25 cellular contexts compared by ENCODE assay signal in the genomic region with DNA sequence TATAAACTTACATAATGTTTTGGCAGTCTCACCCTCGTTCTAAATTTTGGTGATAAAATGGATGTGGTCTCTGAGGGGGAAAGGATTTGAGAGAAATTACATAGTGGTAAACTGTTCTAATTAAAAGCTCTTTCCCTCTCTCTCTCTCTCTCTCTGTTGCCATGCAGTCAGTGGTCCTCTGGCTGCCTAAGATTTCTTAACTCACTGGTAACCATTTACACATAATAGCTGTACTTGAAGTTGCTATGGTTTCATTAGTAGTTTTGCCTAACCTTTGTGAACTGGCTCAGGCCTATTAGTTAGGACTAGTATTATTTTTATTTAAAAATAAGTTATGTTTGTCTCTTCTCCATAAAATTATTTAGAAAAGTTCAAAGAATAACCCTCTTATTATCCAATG. TPM values are rescaled to one million over a fixed set of nuclear protein-coding genes. Genes with fewer than 3 reads are reported as not detected.
DNase-seq lines count a peak whose midpoint lies in the region; ATAC-seq and TF ChIP-seq lines count a peak whose summit lies in the region.
"Had no signal": no experiment of that assay in that cellular context is flagged by ENCODE, and none has a peak within 500 bp of the region (broad histone marks: within the 10 kb centered on the region; RNA-seq: fewer than 3 reads in every experiment).

No MANE protein-coding gene starts in this region.

- no peaks in the 10 kb centered on the region for H3K27me3 ChIP-seq in mesenchymal stem cell (ENCODE audit: control insufficient read depth in 1 of 2, insufficient read depth in 1 of 2, low read length in 2 of 2)
- H3K27me3 ChIP-seq: BE2C had no signal

- no peak overlapping the region for H2BK120ac ChIP-seq in mesenchymal stem cell (ENCODE audit: low read depth, low read length)

- H2BK12ac ChIP-seq in mesenchymal stem cell (ENCODE audit: low read length in 2 of 2) = no peak overlapping the region

- no peak overlapping the region for H3K4me2 ChIP-seq in mesenchymal stem cell (ENCODE audit: low read length, poor library complexity, severe bottlenecking)
- H3K4me2 ChIP-seq: PC-9 had no signal

- no peak overlapping the region for H3K4me3 Mint-ChIP-seq in natural killer cell
- no peak overlapping the region for H3K4me3 Mint-ChIP-seq in natural killer cell treated with Interleukin-12 subunit alpha and Interleukin-12 subunit beta and Interleukin-15 and Interleukin-18, amount 100 ng/mL, for 72 hours

- H3K27ac Mint-ChIP-seq in natural killer cell = peak overlapping the region; percentile 31 to 45
- H3K27ac Mint-ChIP-seq in natural killer cell treated with Interleukin-12 subunit alpha and Interleukin-12 subunit beta and Interleukin-15 and Interleukin-18, amount 100 ng/mL, for 72 hours = no peak overlapping the region

- no peaks in the 10 kb centered on the region for H3K9me3 ChIP-seq in mesenchymal stem cell (ENCODE audit: control insufficient read depth, low read length)
- H3K9me3 ChIP-seq: BE2C had no signal

- no peak for TF ChIP-seq CTCF in natural killer cell (IDR thresholded peaks at IDR 0.05)

- no peak overlapping the region for H4K91ac ChIP-seq in mesenchymal stem cell (ENCODE audit: low read length)

- no peak overlapping the region for H3K27ac ChIP-seq in mesenchymal stem cell (ENCODE audit: low read length, poor library complexity, severe bottlenecking)
- H3K27ac ChIP-seq: PC-9, SK-N-MC had no signal

- no peak overlapping the region for H2BK15ac ChIP-seq in mesenchymal stem cell (ENCODE audit: low read depth, poor library complexity, severe bottlenecking)

- no peak overlapping the region for H2BK5ac ChIP-seq in mesenchymal stem cell (ENCODE audit: low read depth, low read length, poor library complexity, severe bottlenecking)

- H3K14ac ChIP-seq in mesenchymal stem cell (ENCODE audit: low read length in 2 of 2) = no peak overlapping the region

- H3K4me3 ChIP-seq in mesenchymal stem cell (ENCODE audit: insufficient read depth in 1 of 2, low read depth in 1 of 2, low read length in 2 of 2) = no peak overlapping the region
- H3K4me3 ChIP-seq: PC-9, SK-N-MC had no signal

- H3K4me1 ChIP-seq in mesenchymal stem cell (ENCODE audit: control insufficient read depth, insufficient read depth, low read depth, low read length) = peaks cover 2% of the 10 kb centered on the region

- ATAC-seq in natural killer cell (no peak), HG03045 (IDR thresholded peaks at IDR 0.05; ENCODE audit: unreplicated experiment) (no peak), Right ventricle myocardium superior (ENCODE audit: poor library complexity) (no peak)
- ATAC-seq in natural killer cell treated with Interleukin-12 subunit alpha and Interleukin-12 subunit beta and Interleukin-15 and Interleukin-18, amount 100 ng/mL, for 72 hours = no peak

- H3K23ac ChIP-seq in mesenchymal stem cell (ENCODE audit: low read length in 2 of 2) = no peak overlapping the region

- H3K18ac ChIP-seq in mesenchymal stem cell (ENCODE audit: low read depth in 1 of 2, low read length in 2 of 2) = no peak overlapping the region

- H3K27me3 Mint-ChIP-seq in natural killer cell (ENCODE audit: low read depth in 2 of 2) = no peaks in the 10 kb centered on the region
- no peaks in the 10 kb centered on the region for H3K27me3 Mint-ChIP-seq in natural killer cell treated with Interleukin-12 subunit alpha and Interleukin-12 subunit beta and Interleukin-15 and Interleukin-18, amount 100 ng/mL, for 72 hours

- DNase-seq in natural killer cell = no peak
- DNase-seq in natural killer cell treated with Interleukin-12 subunit alpha and Interleukin-12 subunit beta and Interleukin-15 and Interleukin-18, amount 100 ng/mL, for 72 hours (ENCODE audit: low spot score) = no peak
- peak; percentile 26 for DNase-seq in NCI-H2227 treated with DMSO at 0.1 percent for 48 hours (lab: John Stamatoyannopoulos, UW)
- peak; percentile 40 for DNase-seq in mesenchymal stem cell
- DNase-seq in GM19240 (ENCODE audit: insufficient read length, low spot score) = no peak
- DNase-seq in Right ventricle myocardium superior = no peak
- DNase-seq: BE2C, COR-L47, DMS 273 treated with DMSO at 0.1 percent for 48 hours, GOT3, HCEC 1CT, IMR-90, MV-4-11, NCI-H1105 treated with DMSO at 0.1 percent for 48 hours, NCI-H187, NCI-H524 treated with DMSO at 0.1 percent for 48 hours, PC-9, RPMI8226, SHP77 treated with DMSO at 0.1 percent for 48 hours, SW 1271, T-helper 2 cell had no signal

- no peak overlapping the region for H3K9ac ChIP-seq in mesenchymal stem cell (ENCODE audit: low read length)

- no peak overlapping the region for H2AFZ ChIP-seq in mesenchymal stem cell (ENCODE audit: low read depth, low read length)
- H2AFZ ChIP-seq: PC-9 had no signal

- H3K36me3 Mint-ChIP-seq in natural killer cell = no peaks in the 10 kb centered on the region
- H3K36me3 Mint-ChIP-seq in natural killer cell treated with Interleukin-12 subunit alpha and Interleukin-12 subunit beta and Interleukin-15 and Interleukin-18, amount 100 ng/mL, for 72 hours = no peaks in the 10 kb centered on the region

- peaks cover 0 to 15% of the 10 kb centered on the region in 2 experiments for H3K36me3 ChIP-seq in mesenchymal stem cell (ENCODE audit: control insufficient read depth in 1 of 2, insufficient read depth in 2 of 2, low read depth in 1 of 2, low read length in 2 of 2)
- H3K36me3 ChIP-seq: BE2C had no signal

- no peak overlapping the region for H4K8ac ChIP-seq in mesenchymal stem cell (ENCODE audit: low read length)

- intact Hi-C loops in natural killer cell (cut with micrococcal nuclease) = no loop called here
- intact Hi-C loops in Right ventricle myocardium superior (cut with DNase I) = no loop called here

- H3K9me3 Mint-ChIP-seq in natural killer cell = no peaks in the 10 kb centered on the region
- no peaks in the 10 kb centered on the region for H3K9me3 Mint-ChIP-seq in natural killer cell treated with Interleukin-12 subunit alpha and Interleukin-12 subunit beta and Interleukin-15 and Interleukin-18, amount 100 ng/mL, for 72 hours

- no peak overlapping the region for H3K4ac ChIP-seq in mesenchymal stem cell (ENCODE audit: low read depth in 1 of 2, low read length in 2 of 2)

- peaks cover 18% of the 10 kb centered on the region for H3K79me1 ChIP-seq in mesenchymal stem cell (replicated peaks; ENCODE audit: low read length, poor library complexity, severe bottlenecking)

- no CpG with 5 or more reads among the region's 1 CpG for WGBS in mesenchymal stem cell

- no peak overlapping the region for H2AK5ac ChIP-seq in mesenchymal stem cell (ENCODE audit: low read length, severe bottlenecking)

- peaks cover 77 to 79% of the 10 kb centered on the region in 2 donors for H3K4me1 Mint-ChIP-seq in natural killer cell
- peaks cover 53 to 71% of the 10 kb centered on the region in 2 donors for H3K4me1 Mint-ChIP-seq in natural killer cell treated with Interleukin-12 subunit alpha and Interleukin-12 subunit beta and Interleukin-15 and Interleukin-18, amount 100 ng/mL, for 72 hours (ENCODE audit: low read depth in 2 of 2)

RNA-seq across cellular contexts. Expression of a gene that starts 42.0 kb away (rescaled TPM):
- total RNA-seq in natural killer cell (100 to 1,000 TPM in 1 of 3 donors, 10 to 100 TPM in 2; 68.0 to 106 (median 84.5) TPM), Right ventricle myocardium superior (29.3 TPM)
- 10 to 100 TPM; 68.4 to 71.4 TPM for total RNA-seq in natural killer cell treated with Interleukin-12 subunit alpha and Interleukin-12 subunit beta and Interleukin-15 and Interleukin-18, amount 100 ng/mL, for 72 hours
- 22.9 TPM for polyA plus RNA-seq in mesenchymal stem cell (2013, experiment 1 of 2)
- polyA plus RNA-seq in mesenchymal stem cell (2013, experiment 2 of 2) = 23.1 TPM

RNA-seq across cellular contexts. Expression of a gene that starts 45.1 kb away (rescaled TPM):
- total RNA-seq in natural killer cell (under 1 TPM in 1 of 3 donors, not detected in 2; 0.93 TPM), Right ventricle myocardium superior (not detected)
- total RNA-seq in natural killer cell treated with Interleukin-12 subunit alpha and Interleukin-12 subunit beta and Interleukin-15 and Interleukin-18, amount 100 ng/mL, for 72 hours = under 1 TPM in 1 of 2 donors, not detected in 1; 0.33 TPM
- not detected for polyA plus RNA-seq in mesenchymal stem cell (2013, experiment 1 of 2)
- polyA plus RNA-seq in mesenchymal stem cell (2013, experiment 2 of 2) = not detected
- total RNA-seq: A673, IMR-90, M059J, PC-9 had no signal

Comparison
In these comparisons a context has a peak if more than half of its experiments do, and no peak if none do; other contexts are left out.
1. H3K27ac Mint-ChIP-seq: peak in natural killer cell (2 of 2); none in natural killer cell treated with Interleukin-12 subunit alpha and Interleukin-12 subunit beta and Interleukin-15 and Interleukin-18, amount 100 ng/mL, for 72 hours (0 of 2).
2. DNase-seq: peak in NCI-H2227 treated with DMSO at 0.1 percent for 48 hours (single experiment) and mesenchymal stem cell (single experiment); none in natural killer cell (single experiment), natural killer cell treated with Interleukin-12 subunit alpha and Interleukin-12 subunit beta and Interleukin-15 and Interleukin-18, amount 100 ng/mL, for 72 hours (single experiment), GM19240 (single experiment) and Right ventricle myocardium superior (single experiment).